In the genomic region with DNA sequence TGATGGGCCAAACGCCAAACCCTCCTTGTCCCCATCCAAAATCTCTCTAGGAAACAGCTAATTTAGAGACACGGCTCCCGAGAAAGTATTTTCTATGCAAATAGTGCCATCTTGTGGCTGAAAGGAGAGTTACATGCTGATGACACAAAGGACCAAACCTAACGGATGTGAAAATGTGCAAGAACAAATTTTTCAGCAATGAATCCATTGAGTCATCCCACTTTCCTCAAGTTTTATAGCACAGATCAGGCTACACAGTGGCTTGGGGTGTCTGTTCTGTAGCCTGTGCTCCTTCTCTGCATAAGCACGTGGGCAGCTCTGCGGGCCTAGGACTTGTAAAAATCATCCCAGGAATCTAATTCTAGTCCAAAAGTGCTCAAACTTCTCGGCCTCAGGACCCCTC, we compare ENCODE assay signal across 8 cellular contexts.
DNase-seq lines count a peak whose midpoint lies in the region; ATAC-seq and TF ChIP-seq lines count a peak whose summit lies in the region.

No MANE protein-coding gene starts in this region.

- ATAC-seq in HG03095 (IDR thresholded peaks at IDR 0.05; ENCODE audit: unreplicated experiment) (peak; percentile 57), GM18505 (IDR thresholded peaks at IDR 0.05; ENCODE audit: unreplicated experiment) (no peak)

- no peaks in the 10 kb centered on the region for H3K4me1 ChIP-seq in endodermal cell (ENCODE audit: control insufficient read depth, insufficient read depth, low read length)

- peak; percentile 90 for TF ChIP-seq CTCF in endodermal cell (conservative IDR thresholded peaks at IDR 0.05)
- TF ChIP-seq CTCF in mesothelial cell of epicardium (IDR thresholded peaks at IDR 0.05; ENCODE audit: unreplicated experiment), result peak; percentile 97

- no peaks in the 10 kb centered on the region for H3K9me3 Mint-ChIP-seq in activated CD4-positive, alpha-beta T cell treated with anti-CD3 and anti-CD28 coated beads, Interleukin-2, amount 10 ng/mL, durations not matched to agents 7 days and 5 days
- H3K9me3 Mint-ChIP-seq in endodermal cell (no peaks in the 10 kb centered on the region), mesothelial cell of epicardium (no peaks in the 10 kb centered on the region)

- H3K27me3 Mint-ChIP-seq in activated CD4-positive, alpha-beta T cell treated with anti-CD3 and anti-CD28 coated beads, Interleukin-2, amount 10 ng/mL, durations not matched to agents 7 days and 5 days, result peaks cover 3% of the 10 kb centered on the region
- H3K27me3 Mint-ChIP-seq in endodermal cell (ENCODE audit: insufficient read depth) (peaks cover 2% of the 10 kb centered on the region), mesothelial cell of epicardium (ENCODE audit: low read depth) (peaks cover 9% of the 10 kb centered on the region)

- in situ Hi-C loops in G401 (cut with HindIII; ENCODE audit: low sequenced_read_pairs), result no loop called here

- H3K27me3 ChIP-seq in endodermal cell (ENCODE audit: control insufficient read depth, insufficient read depth, low read length, poor library complexity, severe bottlenecking), result no peaks in the 10 kb centered on the region

- no peak overlapping the region for H3K9ac ChIP-seq in endodermal cell (ENCODE audit: extremely low read depth, low read length, poor library complexity, severe bottlenecking)

- H3K27ac ChIP-seq in endodermal cell (ENCODE audit: low read depth, low read length), result no peak overlapping the region

- H3K36me3 ChIP-seq in endodermal cell (ENCODE audit: control insufficient read depth, insufficient read depth, low read length), result no peaks in the 10 kb centered on the region

- H3K4me3 ChIP-seq in endodermal cell (ENCODE audit: low read length), result no peak overlapping the region

- no peak for TF ChIP-seq POLR2A in GM18505 (IDR thresholded peaks at IDR 0.05; ENCODE audit: borderline replicate concordance, extremely low read depth, insufficient read depth, insufficient read length)

- 34 to 56% methylated on average over 2 to 7 of the region's 7 CpGs for whole genome bisulfite sequencing in endodermal cell (ENCODE audit: insufficient coverage in 1 of 2, insufficient read length in 1 of 2), 2 experiments

- DNase-seq in G401 (ENCODE audit: low spot score) (peak; percentile 94), NCI-H345 treated with DMSO at 0.1 percent for 48 hours (lab: John Stamatoyannopoulos, UW; ENCODE audit: unreplicated experiment) (peak; percentile 63), endodermal cell (peak; percentile 84), mesothelial cell of epicardium (ENCODE audit: low spot score in 2 of 2, unreplicated experiment in 2 of 2) (peak in 1 of 2 experiments; percentile 64), superior temporal gyrus (ENCODE audit: extremely low spot score) (peak; percentile 98)
- DNase-seq in activated CD4-positive, alpha-beta T cell treated with anti-CD3 and anti-CD28 coated beads, Interleukin-2, amount 10 ng/mL, durations not matched to agents 7 days and 5 days, result peak; percentile 72

- no peak overlapping the region for H3K27ac Mint-ChIP-seq in activated CD4-positive, alpha-beta T cell treated with anti-CD3 and anti-CD28 coated beads, Interleukin-2, amount 10 ng/mL, durations not matched to agents 7 days and 5 days
- H3K27ac Mint-ChIP-seq in endodermal cell (no peak overlapping the region), mesothelial cell of epicardium (no peak overlapping the region)

- CTCF ChIA-PET in activated CD4-positive, alpha-beta T cell treated with anti-CD3 and anti-CD28 coated beads, Interleukin-2, amount 10 ng/mL, durations not matched to agents 7 days and 5 days (lab: Charles Lee), result interaction anchor here (0.8 to 2.1 kb wide), 6 partner anchors 11 to 487 kb away, joined by 3 to 10 read pairs (median 3); no protein-coding TSS in a partner anchor

- no peaks in the 10 kb centered on the region for H3K36me3 Mint-ChIP-seq in activated CD4-positive, alpha-beta T cell treated with anti-CD3 and anti-CD28 coated beads, Interleukin-2, amount 10 ng/mL, durations not matched to agents 7 days and 5 days (ENCODE audit: low read depth)
- H3K36me3 Mint-ChIP-seq in endodermal cell (ENCODE audit: low read depth), result no peaks in the 10 kb centered on the region
- H3K36me3 Mint-ChIP-seq in mesothelial cell of epicardium, result no peaks in the 10 kb centered on the region

- no peak overlapping the region for H3K4me3 Mint-ChIP-seq in activated CD4-positive, alpha-beta T cell treated with anti-CD3 and anti-CD28 coated beads, Interleukin-2, amount 10 ng/mL, durations not matched to agents 7 days and 5 days
- no peak overlapping the region for H3K4me3 Mint-ChIP-seq in endodermal cell
- no peak overlapping the region for H3K4me3 Mint-ChIP-seq in mesothelial cell of epicardium

- H3K4me1 Mint-ChIP-seq in activated CD4-positive, alpha-beta T cell treated with anti-CD3 and anti-CD28 coated beads, Interleukin-2, amount 10 ng/mL, durations not matched to agents 7 days and 5 days, result no peaks in the 10 kb centered on the region
- H3K4me1 Mint-ChIP-seq in endodermal cell (no peaks in the 10 kb centered on the region), mesothelial cell of epicardium (no peaks in the 10 kb centered on the region)

- POLR2A ChIA-PET in activated CD4-positive, alpha-beta T cell treated with anti-CD3 and anti-CD28 coated beads, Interleukin-2, amount 10 ng/mL, durations not matched to agents 7 days and 5 days (lab: Charles Lee), result no interaction called here

- H3K9me3 ChIP-seq in endodermal cell (ENCODE audit: control insufficient read depth, low read length), result no peaks in the 10 kb centered on the region
